ENCODE assay signal across 15 cellular contexts in genomic region chr10:46216836-46217748, GRCh38.
DNase-seq lines count a peak whose midpoint lies in the region; ATAC-seq, FAIRE-seq and TF ChIP-seq lines count a peak whose summit lies in the region.
"Had no signal": no experiment of that assay in that cellular context is flagged by ENCODE, and none has a peak within 500 bp of the region (broad histone marks: within the 10 kb centered on the region; RNA-seq: fewer than 3 reads in every experiment).

No MANE protein-coding gene starts in this region.

- peaks cover 13% of the 10 kb centered on the region for H3K36me3 Mint-ChIP-seq in activated T-helper 17 cell treated with anti-CD3 and anti-CD28 coated beads, Interleukin-2, amount 50 U/mL, for 72 hours (ENCODE audit: low read depth)
- H3K36me3 Mint-ChIP-seq in nephron progenitor cell (ENCODE audit: low read depth) (no peaks in the 10 kb centered on the region), neural progenitor cell (no peaks in the 10 kb centered on the region)

- H3K9ac ChIP-seq in neural progenitor cell = no peak overlapping the region

- no peak for FAIRE-seq in GM12891 (lab: Jason Lieb, UNC)

- no peaks in the 10 kb centered on the region for H3K4me1 ChIP-seq in neural progenitor cell
- H3K4me1 ChIP-seq: right atrium auricular region had no signal

- H3K79me2 ChIP-seq in neural progenitor cell (ENCODE audit: low read depth) = no peaks in the 10 kb centered on the region

- H3K4me3 Mint-ChIP-seq in activated T-helper 17 cell treated with anti-CD3 and anti-CD28 coated beads, Interleukin-2, amount 50 U/mL, for 72 hours = no peak overlapping the region
- H3K4me3 Mint-ChIP-seq in nephron progenitor cell = no peak overlapping the region
- no peak overlapping the region for H3K4me3 Mint-ChIP-seq in neural progenitor cell
- H3K4me3 Mint-ChIP-seq: activated T-cell treated with anti-CD3 and anti-CD28 coated beads, Interleukin-2, amount 50 U/mL, for 72 hours; memory B cell had no signal

- no peaks in the 10 kb centered on the region for H3K27me3 Mint-ChIP-seq in activated T-helper 17 cell treated with anti-CD3 and anti-CD28 coated beads, Interleukin-2, amount 50 U/mL, for 72 hours
- H3K27me3 Mint-ChIP-seq in nephron progenitor cell (ENCODE audit: low read depth, poor library complexity) (peaks cover 13% of the 10 kb centered on the region), neural progenitor cell (ENCODE audit: insufficient read depth, low read depth) (peaks cover 11% of the 10 kb centered on the region)

- TF ChIP-seq CTCF in nephron progenitor cell (IDR thresholded peaks at IDR 0.05) (no peak), neural progenitor cell (IDR thresholded peaks at IDR 0.05) (no peak)

- no peak overlapping the region for H2AFZ ChIP-seq in neural progenitor cell (replicated peaks)

- no peaks in the 10 kb centered on the region for H3F3A ChIP-seq in neural progenitor cell (ENCODE audit: low read depth)

- peak; percentile 37 for DNase-seq in KG1 (lab: John Stamatoyannopoulos, UW)
- no peak for DNase-seq in nephron progenitor cell
- DNase-seq in neural progenitor cell (ENCODE audit: low spot score) = no peak
- no peak for DNase-seq in globus pallidus (ENCODE audit: low spot score)
- no peak for DNase-seq in GM12891 (ENCODE audit: insufficient read length, low spot score)
- DNase-seq: activated T-cell treated with anti-CD3 and anti-CD28 coated beads, Interleukin-2, amount 50 U/mL, for 72 hours; DND-41; foreskin fibroblast had no signal

- no peak overlapping the region for H3K4me2 ChIP-seq in neural progenitor cell

- H3K4me1 Mint-ChIP-seq in activated T-helper 17 cell treated with anti-CD3 and anti-CD28 coated beads, Interleukin-2, amount 50 U/mL, for 72 hours = peaks cover 5% of the 10 kb centered on the region
- peaks cover 10% of the 10 kb centered on the region for H3K4me1 Mint-ChIP-seq in nephron progenitor cell
- peaks cover 4% of the 10 kb centered on the region for H3K4me1 Mint-ChIP-seq in neural progenitor cell

- H3K9me3 Mint-ChIP-seq in activated T-helper 17 cell treated with anti-CD3 and anti-CD28 coated beads, Interleukin-2, amount 50 U/mL, for 72 hours = no peaks in the 10 kb centered on the region
- H3K9me3 Mint-ChIP-seq in nephron progenitor cell (no peaks in the 10 kb centered on the region), neural progenitor cell (no peaks in the 10 kb centered on the region)
- H3K9me3 Mint-ChIP-seq: activated T-cell treated with anti-CD3 and anti-CD28 coated beads, Interleukin-2, amount 50 U/mL, for 72 hours; memory B cell had no signal

- no peak for TF ChIP-seq POLR2A in GM12891 (IDR thresholded peaks at IDR 0.05; ENCODE audit: low read depth, low read length)

- H3K27ac Mint-ChIP-seq in activated T-helper 17 cell treated with anti-CD3 and anti-CD28 coated beads, Interleukin-2, amount 50 U/mL, for 72 hours = peak overlapping the region; percentile 58
- H3K27ac Mint-ChIP-seq in nephron progenitor cell = peak overlapping the region; percentile 44
- H3K27ac Mint-ChIP-seq in neural progenitor cell = no peak overlapping the region
- H3K27ac Mint-ChIP-seq: activated T-cell treated with anti-CD3 and anti-CD28 coated beads, Interleukin-2, amount 50 U/mL, for 72 hours; memory B cell had no signal

- H3K36me3 ChIP-seq in neural progenitor cell = no peaks in the 10 kb centered on the region
- H3K36me3 ChIP-seq: cardiac muscle cell, right atrium auricular region had no signal

- no peak overlapping the region for H3K4me3 ChIP-seq in neural progenitor cell
- H3K4me3 ChIP-seq: cardiac muscle cell, right atrium auricular region, SK-N-MC had no signal

- H3K9me3 ChIP-seq in neural progenitor cell (ENCODE audit: low read depth) = no peaks in the 10 kb centered on the region
- H3K9me3 ChIP-seq: right atrium auricular region had no signal

- no peaks in the 10 kb centered on the region for H3K27me3 ChIP-seq in neural progenitor cell
- H3K27me3 ChIP-seq: cardiac muscle cell, right atrium auricular region had no signal

- H4K20me1 ChIP-seq in neural progenitor cell (ENCODE audit: low read depth) = no peaks in the 10 kb centered on the region

- ATAC-seq in GM18868 (IDR thresholded peaks at IDR 0.05; ENCODE audit: unreplicated experiment) (peak; percentile 42), GM18502 (IDR thresholded peaks at IDR 0.05; ENCODE audit: poor library complexity, unreplicated experiment) (no peak)
- peak; percentile 60 for ATAC-seq in activated T-helper 17 cell treated with anti-CD3 and anti-CD28 coated beads, Interleukin-2, amount 50 U/mL, for 72 hours (replicated peaks)

- no peak overlapping the region for H3K27ac ChIP-seq in neural progenitor cell
- H3K27ac ChIP-seq: cardiac muscle cell, right atrium auricular region, SK-N-MC had no signal

TF ChIP-seq in GM12891, 5 proteins besides CTCF, POLR2A, EP300 and RAD21:
- TF ChIP-seq POU2F2 (IDR thresholded peaks at IDR 0.05; ENCODE audit: low read depth, low read length) = no peak
- no peak for TF ChIP-seq POLR2AphosphoS5 (IDR thresholded peaks at IDR 0.05; ENCODE audit: low read depth, low read length)
- TF ChIP-seq TAF1 (IDR thresholded peaks at IDR 0.05; ENCODE audit: low read depth, low read length) = no peak
- no peak for TF ChIP-seq PAX5 (IDR thresholded peaks at IDR 0.05; ENCODE audit: insufficient read depth, low read length, severe bottlenecking)
- no peak for TF ChIP-seq SPI1 (IDR thresholded peaks at IDR 0.05; ENCODE audit: low read depth, low read length)
